9 cellular contexts compared by ENCODE assay signal in genomic region chr2:27249891-27250651, GRCh38. TPM values are rescaled to one million over a fixed set of nuclear protein-coding genes. Genes with fewer than 3 reads are reported as not detected.
DNase-seq lines count a peak whose midpoint lies in the region; ATAC-seq and TF ChIP-seq lines count a peak whose summit lies in the region.
"Had no signal": no experiment of that assay in that cellular context is flagged by ENCODE, and none has a peak within 500 bp of the region (broad histone marks: within the 10 kb centered on the region; RNA-seq: fewer than 3 reads in every experiment).

No MANE protein-coding gene starts in this region.

- intact Hi-C loops in Calu3 (cut with micrococcal nuclease; ENCODE audit: unreplicated experiment): no loop called here
- intact Hi-C loops in lower lobe of right lung (cut with DNase I): no loop called here

- H3K9me3 ChIP-seq in HUES48 (ENCODE audit: control insufficient read depth, insufficient read depth, low read length) (no peaks in the 10 kb centered on the region), lower lobe of right lung (no peaks in the 10 kb centered on the region)
- H3K9me3 ChIP-seq: SJSA1 had no signal

- no peak overlapping the region for H3K4me3 Mint-ChIP-seq in Calu3 (ENCODE audit: low read depth, unreplicated experiment)
- H3K4me3 Mint-ChIP-seq in T-helper 2 cell treated with Interferon-gamma antibody and Interleukin-4, amounts not matched to agents 5 μg/mL and 100 μg/mL, for 36 hours: no peak overlapping the region
- H3K4me3 Mint-ChIP-seq in stimulated activated memory B cell treated with anti-CD40 and anti-IgM and Interleukin-4, amounts not matched to agents 10 μg/mL and 1 μg/mL and 100 μg/mL, for 72 hours: no peak overlapping the region

- DNase-seq in Calu3: peak; percentile 68
- peak; percentile 67 for DNase-seq in T-helper 2 cell treated with Interferon-gamma antibody and Interleukin-4, amounts not matched to agents 5 μg/mL and 100 μg/mL, for 36 hours (ENCODE audit: low spot score)
- DNase-seq in choroid plexus epithelial cell (ENCODE audit: low read depth): peak; percentile 61
- peak; percentile 68 for DNase-seq in lower lobe of right lung

- ATAC-seq in lower lobe of right lung: peak; percentile 87 to 89
- ATAC-seq in stimulated activated memory B cell treated with anti-CD40 and anti-IgM and Interleukin-4, amounts not matched to agents 10 μg/mL and 1 μg/mL and 100 μg/mL, for 72 hours: peak; percentile 71
- no peak for ATAC-seq in HG02885 (IDR thresholded peaks at IDR 0.05; ENCODE audit: poor library complexity, unreplicated experiment)
- ATAC-seq in GM19467 (IDR thresholded peaks at IDR 0.05; ENCODE audit: unreplicated experiment): no peak

- peak; percentile 84 for TF ChIP-seq CTCF in Calu3 (IDR thresholded peaks at IDR 0.05; ENCODE audit: unreplicated experiment)
- TF ChIP-seq CTCF in choroid plexus epithelial cell (conservative IDR thresholded peaks at IDR 0.05; ENCODE audit: low read depth, low read length): peak; percentile 86
- TF ChIP-seq CTCF in lower lobe of right lung (IDR thresholded peaks at IDR 0.05): peak; percentile 78

- no peak overlapping the region for H3K9ac ChIP-seq in HUES48 (ENCODE audit: low read depth, low read length)

- no peaks in the 10 kb centered on the region for H3K9me3 Mint-ChIP-seq in Calu3 (ENCODE audit: low read depth, unreplicated experiment)
- H3K9me3 Mint-ChIP-seq in T-helper 2 cell treated with Interferon-gamma antibody and Interleukin-4, amounts not matched to agents 5 μg/mL and 100 μg/mL, for 36 hours: no peaks in the 10 kb centered on the region
- H3K9me3 Mint-ChIP-seq in stimulated activated memory B cell treated with anti-CD40 and anti-IgM and Interleukin-4, amounts not matched to agents 10 μg/mL and 1 μg/mL and 100 μg/mL, for 72 hours: no peaks in the 10 kb centered on the region

- no peak overlapping the region for H3K27ac Mint-ChIP-seq in Calu3 (ENCODE audit: unreplicated experiment)
- no peak overlapping the region for H3K27ac Mint-ChIP-seq in T-helper 2 cell treated with Interferon-gamma antibody and Interleukin-4, amounts not matched to agents 5 μg/mL and 100 μg/mL, for 36 hours
- H3K27ac Mint-ChIP-seq in stimulated activated memory B cell treated with anti-CD40 and anti-IgM and Interleukin-4, amounts not matched to agents 10 μg/mL and 1 μg/mL and 100 μg/mL, for 72 hours: no peak overlapping the region

- peaks cover 5% of the 10 kb centered on the region; the same call in 1 of the 2 replicates for H3K36me3 ChIP-seq in HUES48 (ENCODE audit: control insufficient read depth, insufficient read depth, low read length)
- H3K36me3 ChIP-seq in lower lobe of right lung: no peaks in the 10 kb centered on the region
- H3K36me3 ChIP-seq: SJSA1 had no signal

- peak overlapping the region; percentile 3 for H3K27ac ChIP-seq in HUES48 (ENCODE audit: low read depth, low read length)
- H3K27ac ChIP-seq in lower lobe of right lung: no peak overlapping the region
- H3K27ac ChIP-seq: SJSA1 had no signal

- BruUV-seq in Calu3 (replicated peaks; lab: Mats Ljungman, UMichigan): no TSS peak

- peaks cover 9% of the 10 kb centered on the region; the same call in 1 of the 2 replicates for H3K4me1 ChIP-seq in HUES48 (ENCODE audit: control insufficient read depth, insufficient read depth, low read length)
- no peaks in the 10 kb centered on the region for H3K4me1 ChIP-seq in lower lobe of right lung
- H3K4me1 ChIP-seq: SJSA1 had no signal

- peaks cover 8% of the 10 kb centered on the region for H3K27me3 ChIP-seq in HUES48 (ENCODE audit: control insufficient read depth, insufficient read depth, low read length)
- peaks cover 27% of the 10 kb centered on the region for H3K27me3 ChIP-seq in lower lobe of right lung (ENCODE audit: low read depth)
- H3K27me3 ChIP-seq: SJSA1 had no signal

- H3K4me3 ChIP-seq in HUES48 (ENCODE audit: low read depth, low read length) (peak overlapping the region; percentile 45), choroid plexus epithelial cell (ENCODE audit: low read depth, low read length) (no peak overlapping the region), lower lobe of right lung (no peak overlapping the region)
- H3K4me3 ChIP-seq: SJSA1 had no signal

- peaks cover 22% of the 10 kb centered on the region for H3K36me3 Mint-ChIP-seq in Calu3 (ENCODE audit: insufficient read depth, unreplicated experiment)
- no peaks in the 10 kb centered on the region for H3K36me3 Mint-ChIP-seq in T-helper 2 cell treated with Interferon-gamma antibody and Interleukin-4, amounts not matched to agents 5 μg/mL and 100 μg/mL, for 36 hours (ENCODE audit: low read depth)
- no peaks in the 10 kb centered on the region for H3K36me3 Mint-ChIP-seq in stimulated activated memory B cell treated with anti-CD40 and anti-IgM and Interleukin-4, amounts not matched to agents 10 μg/mL and 1 μg/mL and 100 μg/mL, for 72 hours

- no peaks in the 10 kb centered on the region for H3K4me1 Mint-ChIP-seq in Calu3 (ENCODE audit: low read depth, unreplicated experiment)
- H3K4me1 Mint-ChIP-seq in T-helper 2 cell treated with Interferon-gamma antibody and Interleukin-4, amounts not matched to agents 5 μg/mL and 100 μg/mL, for 36 hours (ENCODE audit: low read depth): no peaks in the 10 kb centered on the region
- peaks cover 9% of the 10 kb centered on the region for H3K4me1 Mint-ChIP-seq in stimulated activated memory B cell treated with anti-CD40 and anti-IgM and Interleukin-4, amounts not matched to agents 10 μg/mL and 1 μg/mL and 100 μg/mL, for 72 hours

- H3K27me3 Mint-ChIP-seq in Calu3 (ENCODE audit: unreplicated experiment): peaks cover 62% of the 10 kb centered on the region
- H3K27me3 Mint-ChIP-seq in T-helper 2 cell treated with Interferon-gamma antibody and Interleukin-4, amounts not matched to agents 5 μg/mL and 100 μg/mL, for 36 hours (ENCODE audit: low read depth): peaks cover 6% of the 10 kb centered on the region
- H3K27me3 Mint-ChIP-seq in stimulated activated memory B cell treated with anti-CD40 and anti-IgM and Interleukin-4, amounts not matched to agents 10 μg/mL and 1 μg/mL and 100 μg/mL, for 72 hours: peaks cover 35% of the 10 kb centered on the region

- CTCF ChIA-PET in Calu3 (lab: Charles Lee): interaction anchor here (1.0 to 1.3 kb wide), 2 partner anchors 30 to 53 kb away, joined by 8 to 11 read pairs; no protein-coding TSS in a partner anchor

RNA-seq across cellular contexts. Expression of gene SLC30A3, which starts 12.8 kb away (rescaled TPM):
- total RNA-seq in Calu3 (2022): 0.24 TPM in 1 of 2 replicates, not detected in the other
- total RNA-seq in lower lobe of right lung: 0.80 TPM
- total RNA-seq: SJSA1 had no signal

RNA-seq across cellular contexts. Expression of gene DNAJC5G, which starts 25.2 kb away (rescaled TPM):
- total RNA-seq in Calu3 (2022) (not detected in 2 replicates), lower lobe of right lung (not detected)
- total RNA-seq: SJSA1 had no signal

RNA-seq across cellular contexts. Expression of gene TRIM54, which starts 32.2 kb away (rescaled TPM):
- total RNA-seq in Calu3 (2022) (0.99 and 2.3 TPM in 2 replicates), lower lobe of right lung (not detected)
- total RNA-seq: SJSA1 had no signal

RNA-seq across cellular contexts. Expression of gene CAD, which starts 32.9 kb away (rescaled TPM):
- total RNA-seq in Calu3 (2022) (68.2 and 71.6 TPM in 2 replicates), lower lobe of right lung (28.8 TPM)

RNA-seq across cellular contexts. Expression of gene SLC5A6, which starts 38.0 kb away (rescaled TPM):
- 39.6 and 42.3 TPM in 2 replicates for total RNA-seq in Calu3 (2022)
- 20.8 TPM for total RNA-seq in lower lobe of right lung

Comparison
In these comparisons a context has a peak if more than half of its experiments do, and no peak if none do; other contexts are left out.
1. ATAC-seq: peak in lower lobe of right lung (2 of 2) and stimulated activated memory B cell treated with anti-CD40 and anti-IgM and Interleukin-4, amounts not matched to agents 10 μg/mL and 1 μg/mL and 100 μg/mL, for 72 hours (single experiment); none in HG02885 (single experiment) and GM19467 (single experiment).
2. Peak in every context shown above with its lines, with median percentiles within 50 percentile points of each other: DNase-seq and CTCF ChIP-seq.